10 cellular contexts compared by ENCODE assay signal in the genomic region with DNA sequence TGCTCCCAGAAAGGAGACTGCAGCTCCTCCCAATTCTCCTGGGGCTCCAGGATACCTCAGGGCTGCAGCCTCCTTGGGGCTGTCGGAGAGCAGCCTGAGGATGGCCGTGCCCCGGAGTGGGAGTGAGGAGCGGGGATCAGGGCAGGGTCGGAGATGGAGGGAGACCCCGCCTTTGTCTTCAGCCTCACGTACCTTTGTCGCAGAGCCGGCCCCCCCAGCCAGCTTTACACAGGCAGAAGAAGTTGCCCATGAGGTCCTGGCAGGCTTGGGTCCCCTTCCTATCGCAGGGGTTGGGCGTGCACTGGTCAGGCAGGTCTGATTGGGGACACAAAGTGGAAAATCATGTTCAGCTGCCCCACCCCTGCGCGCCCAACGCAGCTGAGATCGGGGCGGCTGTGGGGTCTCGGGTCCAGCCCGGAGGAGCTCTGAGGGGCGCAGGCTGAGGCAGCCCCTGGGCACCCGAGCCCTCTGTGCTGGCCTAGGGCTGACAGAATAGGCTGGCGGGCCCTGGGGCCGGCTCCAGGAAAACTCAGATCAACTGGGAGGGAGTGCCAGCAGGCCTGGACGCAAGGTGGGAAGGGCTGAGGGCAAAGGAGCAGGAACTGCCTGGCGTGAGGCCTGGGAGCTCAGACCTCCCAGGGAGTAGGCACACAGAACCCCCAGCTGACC. TPM values are rescaled to one million over a fixed set of nuclear protein-coding genes. Genes with fewer than 3 reads are reported as not detected.
DNase-seq lines count a peak whose midpoint lies in the region; ATAC-seq, FAIRE-seq and TF ChIP-seq lines count a peak whose summit lies in the region.
"Had no signal": no experiment of that assay in that cellular context is flagged by ENCODE, and none has a peak within 500 bp of the region (broad histone marks: within the 10 kb centered on the region; RNA-seq: fewer than 3 reads in every experiment).

No MANE protein-coding gene starts in this region.

- CTCF ChIA-PET in AG04450 (lab: Charles Lee): interaction anchor here (1.1 kb wide), 1 partner anchor 108 kb away, joined by 4 read pairs; no protein-coding TSS in a partner anchor
- CTCF ChIA-PET in naive thymus-derived CD4-positive, alpha-beta T cell (lab: Charles Lee): no interaction called here

- no peak for FAIRE-seq in astrocyte (lab: Jason Lieb, UNC)

- no peak overlapping the region for H3K4me3 Mint-ChIP-seq in astrocyte (ENCODE audit: unreplicated experiment)
- H3K4me3 Mint-ChIP-seq in nephron progenitor cell: no peak overlapping the region
- H3K4me3 Mint-ChIP-seq in naive thymus-derived CD4-positive, alpha-beta T cell: no peak overlapping the region
- no peak overlapping the region for H3K4me3 Mint-ChIP-seq in neural progenitor cell

- H3K27ac Mint-ChIP-seq in astrocyte (ENCODE audit: unreplicated experiment): no peak overlapping the region
- no peak overlapping the region for H3K27ac Mint-ChIP-seq in nephron progenitor cell
- no peak overlapping the region for H3K27ac Mint-ChIP-seq in naive thymus-derived CD4-positive, alpha-beta T cell
- no peak overlapping the region for H3K27ac Mint-ChIP-seq in neural progenitor cell

- no peaks in the 10 kb centered on the region for H3K27me3 Mint-ChIP-seq in astrocyte (ENCODE audit: low read depth, unreplicated experiment)
- peaks cover 10% of the 10 kb centered on the region for H3K27me3 Mint-ChIP-seq in nephron progenitor cell (ENCODE audit: low read depth, poor library complexity)
- peaks cover 0 to 7% (median 3%) of the 10 kb centered on the region in 5 donors for H3K27me3 Mint-ChIP-seq in naive thymus-derived CD4-positive, alpha-beta T cell
- H3K27me3 Mint-ChIP-seq in neural progenitor cell (ENCODE audit: insufficient read depth, low read depth): peaks cover 6% of the 10 kb centered on the region

- DNase-seq in AG04450 (ENCODE audit: low read depth, low spot score) (no peak), astrocyte (ENCODE audit: low read depth) (no peak), left ventricle myocardium superior (peak; percentile 79), sciatic nerve (ENCODE audit: low spot score) (no peak), nephron progenitor cell (no peak), NCI-H69 (lab: John Stamatoyannopoulos, UW) (no peak), neural progenitor cell (ENCODE audit: low spot score) (no peak)
- DNase-seq in naive thymus-derived CD4-positive, alpha-beta T cell: no peak
- DNase-seq: activated T-cell treated with anti-CD3 and anti-CD28 coated beads, Interleukin-2, amount 50 U/mL, for 1 hour; stimulated activated CD4-positive, alpha-beta T cell treated with anti-CD3 and anti-CD28 coated beads, Interleukin-2, amount 100 ng/mL, for 48 hours had no signal

- H3K9ac ChIP-seq in astrocyte (ENCODE audit: low read length) (no peak overlapping the region), neural progenitor cell (no peak overlapping the region)

- no peaks in the 10 kb centered on the region for H3K9me3 Mint-ChIP-seq in astrocyte (ENCODE audit: unreplicated experiment)
- H3K9me3 Mint-ChIP-seq in nephron progenitor cell: no peaks in the 10 kb centered on the region
- H3K9me3 Mint-ChIP-seq in naive thymus-derived CD4-positive, alpha-beta T cell: peaks cover 0 to 6% (median 0%) of the 10 kb centered on the region in 11 donors
- H3K9me3 Mint-ChIP-seq in neural progenitor cell: no peaks in the 10 kb centered on the region

- H3K4me3 ChIP-seq in AG04450 (ENCODE audit: low read depth, low read length) (peak overlapping the region; percentile 31), astrocyte (ENCODE audit: insufficient read depth, low read depth, low read length) (no peak overlapping the region), neural progenitor cell (no peak overlapping the region)
- H3K4me3 ChIP-seq in naive thymus-derived CD4-positive, alpha-beta T cell (ENCODE audit: low read length): no peak overlapping the region

- peaks cover 23% of the 10 kb centered on the region for H3K4me1 Mint-ChIP-seq in astrocyte (ENCODE audit: low read depth, unreplicated experiment)
- peaks cover 40% of the 10 kb centered on the region for H3K4me1 Mint-ChIP-seq in nephron progenitor cell
- peaks cover 13 to 32% (median 21%) of the 10 kb centered on the region in 7 donors for H3K4me1 Mint-ChIP-seq in naive thymus-derived CD4-positive, alpha-beta T cell
- H3K4me1 Mint-ChIP-seq in neural progenitor cell: peaks cover 22% of the 10 kb centered on the region

- H3K36me3 Mint-ChIP-seq in astrocyte (ENCODE audit: low read depth, unreplicated experiment): peaks cover 9% of the 10 kb centered on the region
- H3K36me3 Mint-ChIP-seq in nephron progenitor cell (ENCODE audit: low read depth): no peaks in the 10 kb centered on the region
- H3K36me3 Mint-ChIP-seq in naive thymus-derived CD4-positive, alpha-beta T cell: peaks cover 0 to 9% (median 0%) of the 10 kb centered on the region in 5 donors
- H3K36me3 Mint-ChIP-seq in neural progenitor cell: peaks cover 3% of the 10 kb centered on the region

- H3K4me2 ChIP-seq in astrocyte (ENCODE audit: low read length) (peak overlapping the region; percentile 79), neural progenitor cell (no peak overlapping the region)

- no peaks in the 10 kb centered on the region for H3K36me3 ChIP-seq in astrocyte (ENCODE audit: insufficient read depth, low read length)
- no peaks in the 10 kb centered on the region for H3K36me3 ChIP-seq in naive thymus-derived CD4-positive, alpha-beta T cell (ENCODE audit: control insufficient read depth in 2 of 3, insufficient read depth in 3 of 3, low read length in 3 of 3)
- no peaks in the 10 kb centered on the region for H3K36me3 ChIP-seq in neural progenitor cell

- H3K4me1 ChIP-seq in astrocyte (ENCODE audit: insufficient read depth, low read length): peaks cover 41% of the 10 kb centered on the region
- peaks cover 5 to 25% of the 10 kb centered on the region in 2 donors for H3K4me1 ChIP-seq in naive thymus-derived CD4-positive, alpha-beta T cell (ENCODE audit: control insufficient read depth in 2 of 2, insufficient read depth in 2 of 2, low read length in 2 of 2)
- peaks cover 15% of the 10 kb centered on the region for H3K4me1 ChIP-seq in neural progenitor cell

- H3K9me3 ChIP-seq in AG04450 (ENCODE audit: control insufficient read depth, insufficient read depth, low read length): no peaks in the 10 kb centered on the region; the same call in 1 of the 2 replicates
- H3K9me3 ChIP-seq in astrocyte (ENCODE audit: insufficient read depth, low read depth, low read length): no peaks in the 10 kb centered on the region
- H3K9me3 ChIP-seq in naive thymus-derived CD4-positive, alpha-beta T cell (ENCODE audit: control insufficient read depth in 2 of 3, low read length in 3 of 3): no peaks in the 10 kb centered on the region
- H3K9me3 ChIP-seq in neural progenitor cell (ENCODE audit: low read depth): no peaks in the 10 kb centered on the region

- H3K27me3 ChIP-seq in AG04450 (ENCODE audit: control insufficient read depth, insufficient read depth, low read length) (no peaks in the 10 kb centered on the region), astrocyte (ENCODE audit: insufficient read depth, low read length) (no peaks in the 10 kb centered on the region), neural progenitor cell (no peaks in the 10 kb centered on the region)
- no peaks in the 10 kb centered on the region for H3K27me3 ChIP-seq in naive thymus-derived CD4-positive, alpha-beta T cell (ENCODE audit: control insufficient read depth in 2 of 2, insufficient read depth in 2 of 2, low read length in 2 of 2)

- H2AFZ ChIP-seq in astrocyte (ENCODE audit: low read depth, low read length) (no peak overlapping the region), neural progenitor cell (replicated peaks) (no peak overlapping the region)

- H3K79me2 ChIP-seq in astrocyte (ENCODE audit: insufficient read depth, low read length): peaks cover 36% of the 10 kb centered on the region
- H3K79me2 ChIP-seq in neural progenitor cell (ENCODE audit: low read depth): no peaks in the 10 kb centered on the region

- peaks cover 5% of the 10 kb centered on the region for H4K20me1 ChIP-seq in astrocyte (ENCODE audit: insufficient read depth, low read length)
- no peaks in the 10 kb centered on the region for H4K20me1 ChIP-seq in neural progenitor cell (ENCODE audit: low read depth)

- H3F3A ChIP-seq in neural progenitor cell (ENCODE audit: low read depth): no peaks in the 10 kb centered on the region

- H3K27ac ChIP-seq in AG04450 (ENCODE audit: low read depth, low read length) (peak overlapping the region; percentile 65), astrocyte (ENCODE audit: low read depth, low read length) (no peak overlapping the region), neural progenitor cell (no peak overlapping the region)
- H3K27ac ChIP-seq in naive thymus-derived CD4-positive, alpha-beta T cell (ENCODE audit: low read depth, low read length): no peak overlapping the region

- POLR2A ChIA-PET in AG04450 (lab: Yijun Ruan, JAX): interaction anchor here (1.8 to 2.1 kb wide), 2 partner anchors 18 to 89 kb away, joined by 4 to 9 read pairs; no protein-coding TSS in a partner anchor
- POLR2A ChIA-PET in naive thymus-derived CD4-positive, alpha-beta T cell (lab: Charles Lee): no interaction called here

- intact Hi-C loops in left ventricle myocardium superior (cut with micrococcal nuclease): no loop called here
- intact Hi-C loops in sciatic nerve (cut with DNase I): no loop called here
- intact Hi-C loops in naive thymus-derived CD4-positive, alpha-beta T cell (cut with micrococcal nuclease): no loop called here

- peak; percentile 31 for ATAC-seq in left ventricle myocardium superior
- peak; percentile 38 for ATAC-seq in sciatic nerve
- ATAC-seq in naive thymus-derived CD4-positive, alpha-beta T cell: no peak

- TF ChIP-seq CTCF in AG04450 (IDR thresholded peaks at IDR 0.05; ENCODE audit: low read depth, low read length) (no peak), astrocyte (IDR thresholded peaks at IDR 0.05; ENCODE audit: insufficient read depth, low read depth, low read length) (no peak), nephron progenitor cell (IDR thresholded peaks at IDR 0.05) (no peak), neural progenitor cell (IDR thresholded peaks at IDR 0.05) (no peak)

RNA-seq across cellular contexts. Expression of gene GAS6, which starts 24.2 kb away (rescaled TPM):
- polyA plus RNA-seq in AG04450 (2011; rRNA removed): 356 and 455 TPM in 2 replicates
- polyA minus RNA-seq in AG04450 (2011; rRNA and poly(A)+ RNA removed): 131 and 182 TPM in 2 replicates
- 252 and 287 TPM in 2 replicates for total RNA-seq in astrocyte
- total RNA-seq in left ventricle myocardium superior: 210 TPM
- 302 TPM for total RNA-seq in sciatic nerve
- 1 to 10 TPM; 2.4 to 5.5 (median 3.2) TPM for total RNA-seq in naive thymus-derived CD4-positive, alpha-beta T cell
- under 1 TPM in 1 of 2 donors, not detected in 1; 0.38 TPM for polyA plus RNA-seq in naive thymus-derived CD4-positive, alpha-beta T cell
- 12.8 and 31.7 TPM in 2 replicates for total RNA-seq in neural progenitor cell (ENCODE audit: low replicate concordance)
